15 cellular contexts compared by ENCODE assay signal in genomic region chr2:217415316-217415715, GRCh38.
DNase-seq lines count a peak whose midpoint lies in the region; ATAC-seq and TF ChIP-seq lines count a peak whose summit lies in the region.
"Had no signal": no experiment of that assay in that cellular context is flagged by ENCODE, and none has a peak within 500 bp of the region (broad histone marks: within the 10 kb centered on the region; RNA-seq: fewer than 3 reads in every experiment).

No MANE protein-coding gene starts in this region.

- H3K4me3 ChIP-seq in breast epithelium: no peak overlapping the region
- H3K4me3 ChIP-seq: hepatocyte, ovary had no signal

- H3K27me3 ChIP-seq in breast epithelium: no peaks in the 10 kb centered on the region
- H3K27me3 ChIP-seq: hepatocyte, ovary had no signal

- no peaks in the 10 kb centered on the region for H3K4me1 ChIP-seq in breast epithelium

- H3K27me3 Mint-ChIP-seq in stimulated activated memory B cell treated with anti-CD40 and anti-IgM and Interleukin-4, amounts not matched to agents 10 μg/mL and 1 μg/mL and 100 μg/mL, for 72 hours: no peaks in the 10 kb centered on the region

- ATAC-seq in GM19328 (IDR thresholded peaks at IDR 0.05; ENCODE audit: unreplicated experiment) (peak; percentile 91), HG02610 (IDR thresholded peaks at IDR 0.05; ENCODE audit: unreplicated experiment) (peak; percentile 85), HG03354 (IDR thresholded peaks at IDR 0.05; ENCODE audit: poor library complexity, severe bottlenecking, unreplicated experiment) (peak; percentile 100)
- peak; percentile 48 for ATAC-seq in stimulated activated memory B cell treated with anti-CD40 and anti-IgM and Interleukin-4, amounts not matched to agents 10 μg/mL and 1 μg/mL and 100 μg/mL, for 72 hours
- ATAC-seq: activated CD4-positive, CD25-positive, alpha-beta regulatory T cell treated with anti-CD3 and anti-CD28 coated beads, Interleukin-2, amount 50 U/mL, for 24 hours; stimulated activated naive CD8-positive, alpha-beta T cell treated with anti-CD3 and anti-CD28 coated beads, Interleukin-15, Interleukin-2, amounts not matched to agents 100 U/mL and 50 U/mL, for 24 hours had no signal

- no peak for TF ChIP-seq POLR2A in breast epithelium (IDR thresholded peaks at IDR 0.05)

- intact Hi-C loops in breast epithelium (cut with DNase I; ENCODE audit: low total_unique reads): no loop called here

- no peaks in the 10 kb centered on the region for H3K4me1 Mint-ChIP-seq in stimulated activated memory B cell treated with anti-CD40 and anti-IgM and Interleukin-4, amounts not matched to agents 10 μg/mL and 1 μg/mL and 100 μg/mL, for 72 hours

- DNase-seq in SW 1271 (lab: John Stamatoyannopoulos, UW) (no peak), NCI-H2171 (lab: John Stamatoyannopoulos, UW) (no peak), NCI-H748 (lab: John Stamatoyannopoulos, UW; ENCODE audit: unreplicated experiment) (no peak), breast epithelium (ENCODE audit: low spot score in 2 of 2) (no peak)
- DNase-seq: mammary epithelial cell; ovary; SHP77; stimulated activated CD4-positive, alpha-beta T cell treated with anti-CD3 and anti-CD28 coated beads, Interleukin-2, amount 100 ng/mL, for 24 hours; stimulated activated naive CD8-positive, alpha-beta T cell treated with anti-CD3 and anti-CD28 coated beads, Interleukin-15, Interleukin-2, amounts not matched to agents 100 U/mL and 50 U/mL, for 24 hours had no signal

- H3K27ac ChIP-seq in breast epithelium: no peak overlapping the region
- H3K27ac ChIP-seq: hepatocyte, ovary had no signal

- H3K36me3 Mint-ChIP-seq in stimulated activated memory B cell treated with anti-CD40 and anti-IgM and Interleukin-4, amounts not matched to agents 10 μg/mL and 1 μg/mL and 100 μg/mL, for 72 hours: no peaks in the 10 kb centered on the region

- no peaks in the 10 kb centered on the region for H3K9me3 ChIP-seq in breast epithelium
- H3K9me3 ChIP-seq: ovary had no signal

- no peak overlapping the region for H3K27ac Mint-ChIP-seq in stimulated activated memory B cell treated with anti-CD40 and anti-IgM and Interleukin-4, amounts not matched to agents 10 μg/mL and 1 μg/mL and 100 μg/mL, for 72 hours

- TF ChIP-seq CTCF in breast epithelium (IDR thresholded peaks at IDR 0.05): no peak

- no peaks in the 10 kb centered on the region for H3K36me3 ChIP-seq in breast epithelium
- H3K36me3 ChIP-seq: ovary had no signal

- no peak overlapping the region for H3K4me3 Mint-ChIP-seq in stimulated activated memory B cell treated with anti-CD40 and anti-IgM and Interleukin-4, amounts not matched to agents 10 μg/mL and 1 μg/mL and 100 μg/mL, for 72 hours

- H3K9me3 Mint-ChIP-seq in stimulated activated memory B cell treated with anti-CD40 and anti-IgM and Interleukin-4, amounts not matched to agents 10 μg/mL and 1 μg/mL and 100 μg/mL, for 72 hours: no peaks in the 10 kb centered on the region

Comparison
In these comparisons a context has a peak if more than half of its experiments do, and no peak if none do; other contexts are left out.
1. ATAC-seq: peak in every context shown above with its lines; median percentile 100 in HG03354; 91 in GM19328; 85 in HG02610; 48 in stimulated activated memory B cell treated with anti-CD40 and anti-IgM and Interleukin-4, amounts not matched to agents 10 μg/mL and 1 μg/mL and 100 μg/mL, for 72 hours.